In the genomic region with DNA sequence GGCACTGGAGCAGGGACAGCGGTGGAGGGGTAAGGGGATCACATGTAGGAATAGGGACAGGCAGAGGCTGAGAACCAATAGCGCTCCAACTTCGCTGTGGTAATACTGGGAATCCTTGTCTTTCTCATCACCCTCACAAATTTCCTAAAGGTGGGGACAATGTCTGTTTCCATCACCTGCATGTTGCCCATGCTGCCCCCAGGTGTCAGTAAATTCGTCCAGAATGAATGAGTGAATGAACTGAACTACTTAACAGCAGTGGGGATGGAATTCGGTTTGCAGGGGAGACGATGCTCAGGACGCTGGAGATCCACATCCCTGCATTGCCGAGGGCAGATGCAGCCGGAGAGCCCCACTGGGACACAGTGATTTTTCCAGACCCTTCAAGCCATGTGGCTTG, we compare ENCODE assay signal across 1 cellular context.
TF ChIP-seq lines count a peak whose summit lies in the region.

No MANE protein-coding gene starts in this region.

TF ChIP-seq in K562, 482 proteins besides CTCF, POLR2A, EP300 and RAD21:
- TF ChIP-seq HNRNPK (IDR thresholded peaks at IDR 0.05; ENCODE audit: low read depth, low read length, poor library complexity, severe bottlenecking) = no peak
